Comparison of ENCODE assay signal across 28 cellular contexts in the genomic region with DNA sequence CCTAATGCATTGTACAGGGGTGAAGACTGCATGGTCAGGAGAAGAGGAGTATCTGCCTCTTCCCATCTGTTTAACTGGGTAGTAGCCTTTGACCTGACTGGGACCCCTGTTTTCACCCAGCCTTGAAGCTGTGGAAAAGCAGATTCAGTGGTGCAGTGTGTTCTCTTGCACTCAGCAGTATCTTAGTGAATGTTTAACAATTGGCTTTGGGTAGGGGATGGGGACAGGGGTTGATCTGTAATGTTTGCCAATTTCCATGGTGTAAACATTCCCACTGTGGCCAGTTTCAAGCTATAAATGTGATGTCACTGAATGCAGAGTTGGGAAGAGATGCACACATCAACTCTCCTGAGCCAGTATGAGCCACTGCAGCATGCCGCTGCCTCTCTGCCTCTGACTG. TPM values are rescaled to one million over a fixed set of nuclear protein-coding genes. Genes with fewer than 3 reads are reported as not detected.
"Had no signal": no experiment of that assay in that cellular context is flagged by ENCODE, and none has a peak within 500 bp of the region (broad histone marks: within the 10 kb centered on the region; RNA-seq: fewer than 3 reads in every experiment).

No MANE protein-coding gene starts in this region.

- ATAC-seq: effector memory CD8-positive, alpha-beta T cell; esophagus mucosa; gastrocnemius medialis; heart right ventricle; left cardiac atrium; left lung; left ventricle myocardium superior; lower lobe of right lung; mucosa of descending colon; naive thymus-derived CD8-positive, alpha-beta T cell had no signal

- DNase-seq: cortex of kidney; effector CD8-positive, alpha-beta T cell; effector memory CD8-positive, alpha-beta T cell; endodermal cell; erythroblast; esophagus squamous epithelium; foreskin fibroblast; foreskin melanocyte; gastrocnemius medialis; glutamatergic neuron; head of caudate nucleus; heart right ventricle; hippocampal formation; left cardiac atrium; left lung; left ventricle myocardium superior; lower lobe of right lung; mesenchymal stem cell; mucosa of descending colon; naive B cell; naive thymus-derived CD8-positive, alpha-beta T cell had no signal

- FAIRE-seq: endometrium, islet of Langerhans, keratinocyte had no signal

- H3K4me3 ChIP-seq: esophagus squamous epithelium, gastrocnemius medialis, heart right ventricle, left lung, lower lobe of right lung, mucosa of descending colon had no signal

- H3K27ac ChIP-seq: epithelial cell of prostate, esophagus squamous epithelium, gastrocnemius medialis, heart right ventricle, left lung, lower lobe of right lung had no signal

- H3K27ac Mint-ChIP-seq: dendritic cell treated with granulocyte-macrophage colony-stimulating factor and Interleukin-4, amounts not matched to agents 40 ng/mL and 50 ng/mL, for 4 days; effector memory CD8-positive, alpha-beta T cell; endodermal cell; mesothelial cell of epicardium; naive B cell; naive thymus-derived CD8-positive, alpha-beta T cell had no signal

- H3K4me1 ChIP-seq: gastrocnemius medialis, heart right ventricle, lower lobe of right lung had no signal

- H3K9me3 Mint-ChIP-seq: dendritic cell treated with granulocyte-macrophage colony-stimulating factor and Interleukin-4, amounts not matched to agents 40 ng/mL and 50 ng/mL, for 4 days; effector memory CD8-positive, alpha-beta T cell; endodermal cell; mesothelial cell of epicardium; naive B cell; naive thymus-derived CD8-positive, alpha-beta T cell had no signal

- H3K4me3 Mint-ChIP-seq: dendritic cell treated with granulocyte-macrophage colony-stimulating factor and Interleukin-4, amounts not matched to agents 40 ng/mL and 50 ng/mL, for 4 days; effector memory CD8-positive, alpha-beta T cell; endodermal cell; mesothelial cell of epicardium; naive B cell; naive thymus-derived CD8-positive, alpha-beta T cell had no signal

- H3K4me1 Mint-ChIP-seq: naive B cell; naive thymus-derived CD8-positive, alpha-beta T cell had no signal

- H3K9me3 ChIP-seq: esophagus squamous epithelium, gastrocnemius medialis, heart right ventricle, left lung, lower lobe of right lung, mucosa of descending colon had no signal

- H3K36me3 Mint-ChIP-seq: mesothelial cell of epicardium; naive B cell; naive thymus-derived CD8-positive, alpha-beta T cell had no signal

- H3K36me3 ChIP-seq: esophagus squamous epithelium, gastrocnemius medialis, heart right ventricle, left lung, lower lobe of right lung had no signal

RNA-seq across cellular contexts. Expression of gene FJX1, which starts 15.6 kb away (rescaled TPM):
- total RNA-seq: naive thymus-derived CD8-positive, alpha-beta T cell had no signal
